ENCODE assay signal across 1 cellular context in the genomic region with DNA sequence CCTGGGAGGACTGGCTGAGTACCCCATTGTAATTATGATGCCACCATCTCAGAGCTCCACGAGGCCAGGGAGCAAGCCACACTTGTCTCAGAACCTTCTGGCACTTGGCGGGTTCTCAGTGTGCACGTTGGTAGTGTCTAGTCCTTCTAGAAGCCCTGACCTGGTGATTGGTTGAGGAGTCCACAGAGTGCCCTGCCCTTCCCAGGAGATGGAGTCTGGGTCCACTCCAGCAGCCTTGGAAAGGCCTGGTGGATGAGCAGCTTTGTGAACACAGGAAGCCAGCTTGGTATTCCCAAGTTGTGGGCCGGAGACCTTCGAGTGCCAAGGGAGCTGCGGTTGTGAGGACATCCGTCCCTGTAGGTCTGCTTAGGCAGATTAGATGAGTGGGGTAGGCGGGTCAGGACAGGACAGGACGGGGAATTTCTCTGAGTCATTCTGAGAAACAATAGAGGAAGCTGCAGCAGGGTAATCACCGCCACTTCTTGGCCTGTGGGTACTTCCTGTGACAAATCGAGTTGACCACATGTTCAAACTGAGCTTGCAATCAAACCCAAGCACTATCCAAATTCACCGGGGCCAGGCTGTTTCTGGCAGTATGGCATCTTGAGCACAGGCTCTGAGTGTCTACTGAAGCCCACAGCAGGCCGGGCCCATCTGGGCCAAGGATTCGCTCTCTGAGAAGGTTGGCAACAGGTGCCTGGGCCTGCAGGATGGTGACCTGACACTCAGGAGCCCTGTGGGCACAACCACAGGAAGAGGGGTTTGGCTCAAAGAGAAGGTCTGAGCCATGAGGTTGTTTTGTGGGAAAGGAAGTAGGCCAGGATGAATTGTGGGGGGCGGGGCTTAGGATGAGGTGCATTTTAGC.
TF ChIP-seq lines count a peak whose summit lies in the region.

No MANE protein-coding gene starts in this region.

TF ChIP-seq in HepG2, 621 proteins besides CTCF, POLR2A, EP300 and RAD21 (continued from another document):
- TF ChIP-seq, protein P1, sequence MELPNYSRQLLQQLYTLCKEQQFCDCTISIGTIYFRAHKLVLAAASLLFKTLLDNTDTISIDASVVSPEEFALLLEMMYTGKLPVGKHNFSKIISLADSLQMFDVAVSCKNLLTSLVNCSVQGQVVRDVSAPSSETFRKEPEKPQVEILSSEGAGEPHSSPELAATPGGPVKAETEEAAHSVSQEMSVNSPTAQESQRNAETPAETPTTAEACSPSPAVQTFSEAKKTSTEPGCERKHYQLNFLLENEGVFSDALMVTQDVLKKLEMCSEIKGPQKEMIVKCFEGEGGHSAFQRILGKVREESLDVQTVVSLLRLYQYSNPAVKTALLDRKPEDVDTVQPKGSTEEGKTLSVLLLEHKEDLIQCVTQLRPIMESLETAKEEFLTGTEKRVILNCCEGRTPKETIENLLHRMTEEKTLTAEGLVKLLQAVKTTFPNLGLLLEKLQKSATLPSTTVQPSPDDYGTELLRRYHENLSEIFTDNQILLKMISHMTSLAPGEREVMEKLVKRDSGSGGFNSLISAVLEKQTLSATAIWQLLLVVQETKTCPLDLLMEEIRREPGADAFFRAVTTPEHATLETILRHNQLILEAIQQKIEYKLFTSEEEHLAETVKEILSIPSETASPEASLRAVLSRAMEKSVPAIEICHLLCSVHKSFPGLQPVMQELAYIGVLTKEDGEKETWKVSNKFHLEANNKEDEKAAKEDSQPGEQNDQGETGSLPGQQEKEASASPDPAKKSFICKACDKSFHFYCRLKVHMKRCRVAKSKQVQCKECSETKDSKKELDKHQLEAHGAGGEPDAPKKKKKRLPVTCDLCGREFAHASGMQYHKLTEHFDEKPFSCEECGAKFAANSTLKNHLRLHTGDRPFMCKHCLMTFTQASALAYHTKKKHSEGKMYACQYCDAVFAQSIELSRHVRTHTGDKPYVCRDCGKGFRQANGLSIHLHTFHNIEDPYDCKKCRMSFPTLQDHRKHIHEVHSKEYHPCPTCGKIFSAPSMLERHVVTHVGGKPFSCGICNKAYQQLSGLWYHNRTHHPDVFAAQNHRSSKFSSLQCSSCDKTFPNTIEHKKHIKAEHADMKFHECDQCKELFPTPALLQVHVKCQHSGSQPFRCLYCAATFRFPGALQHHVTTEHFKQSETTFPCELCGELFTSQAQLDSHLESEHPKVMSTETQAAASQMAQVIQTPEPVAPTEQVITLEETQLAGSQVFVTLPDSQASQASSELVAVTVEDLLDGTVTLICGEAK (IDR thresholded peaks at IDR 0.05) = no peak
- TF ChIP-seq, protein P1 (CRISPR knock-in tag; IDR thresholded peaks at IDR 0.05) = no peak
- TF ChIP-seq SKI (IDR thresholded peaks at IDR 0.05; ENCODE audit: partially characterized antibody) (no peak), ZNF549 (CRISPR knock-in tag; IDR thresholded peaks at IDR 0.05) (no peak), NR2C2 (CRISPR knock-in tag; IDR thresholded peaks at IDR 0.05; ENCODE audit: borderline replicate concordance) (no peak), CAMTA2 (CRISPR knock-in tag; IDR thresholded peaks at IDR 0.05; ENCODE audit: borderline replicate concordance) (no peak), MAFG (CRISPR knock-in tag; IDR thresholded peaks at IDR 0.05) (no peak), ZNF761 (CRISPR knock-in tag; conservative IDR thresholded peaks at IDR 0.05) (no peak), ZNF292 (CRISPR knock-in tag; IDR thresholded peaks at IDR 0.05; ENCODE audit: borderline replicate concordance, low read depth) (no peak), ZNF501 (CRISPR knock-in tag; IDR thresholded peaks at IDR 0.05) (no peak)
- TF ChIP-seq, protein P2, sequence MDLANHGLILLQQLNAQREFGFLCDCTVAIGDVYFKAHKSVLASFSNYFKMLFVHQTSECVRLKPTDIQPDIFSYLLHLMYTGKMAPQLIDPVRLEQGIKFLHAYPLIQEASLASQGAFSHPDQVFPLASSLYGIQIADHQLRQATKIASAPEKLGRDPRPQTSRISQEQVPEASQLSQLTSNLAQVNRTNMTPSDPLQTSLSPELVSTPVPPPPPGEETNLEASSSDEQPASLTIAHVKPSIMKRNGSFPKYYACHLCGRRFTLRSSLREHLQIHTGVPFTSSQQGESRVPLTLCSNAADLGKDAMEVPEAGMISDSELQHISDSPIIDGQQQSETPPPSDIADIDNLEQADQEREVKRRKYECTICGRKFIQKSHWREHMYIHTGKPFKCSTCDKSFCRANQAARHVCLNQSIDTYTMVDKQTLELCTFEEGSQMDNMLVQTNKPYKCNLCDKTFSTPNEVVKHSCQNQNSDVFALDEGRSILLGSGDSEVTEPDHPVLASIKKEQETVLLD (CRISPR knock-in tag; IDR thresholded peaks at IDR 0.05; ENCODE audit: low read depth) = no peak
